In genomic region chr16:65547799-65548446, GRCh38 we compare ENCODE assay signal across 11 cellular contexts.
DNase-seq lines count a peak whose midpoint lies in the region; ATAC-seq and TF ChIP-seq lines count a peak whose summit lies in the region.
"Had no signal": no experiment of that assay in that cellular context is flagged by ENCODE, and none has a peak within 500 bp of the region (broad histone marks: within the 10 kb centered on the region; RNA-seq: fewer than 3 reads in every experiment).

No MANE protein-coding gene starts in this region.

- no peaks in the 10 kb centered on the region for H3K27me3 ChIP-seq in HUES6 (ENCODE audit: control insufficient read depth, insufficient read depth, low read length)
- H3K27me3 ChIP-seq: gastrocnemius medialis, tibial artery had no signal

- ATAC-seq in GM18517 (IDR thresholded peaks at IDR 0.05; ENCODE audit: unreplicated experiment), result no peak
- ATAC-seq in activated T-helper 17 cell treated with anti-CD3 and anti-CD28 coated beads, Interleukin-2, amount 50 U/mL, for 72 hours (replicated peaks), result no peak
- ATAC-seq: gastrocnemius medialis had no signal

- H3K4me1 Mint-ChIP-seq in activated T-helper 17 cell treated with anti-CD3 and anti-CD28 coated beads, Interleukin-2, amount 50 U/mL, for 72 hours, result no peaks in the 10 kb centered on the region

- H3K4me1 ChIP-seq in HUES6 (ENCODE audit: control insufficient read depth, insufficient read depth, low read length), result peaks cover 29% of the 10 kb centered on the region
- H3K4me1 ChIP-seq: gastrocnemius medialis had no signal

- no peaks in the 10 kb centered on the region for H3K27me3 Mint-ChIP-seq in activated T-helper 17 cell treated with anti-CD3 and anti-CD28 coated beads, Interleukin-2, amount 50 U/mL, for 72 hours

- no peak for TF ChIP-seq CTCF in cardiac fibroblast (IDR thresholded peaks at IDR 0.05; ENCODE audit: low read depth, low read length)

- H3K27ac ChIP-seq in HUES6 (ENCODE audit: low read depth, low read length), result peak overlapping the region; percentile 78; the same call in 1 of the 2 replicates
- H3K27ac ChIP-seq: gastrocnemius medialis, tibial artery had no signal

- H3K27ac Mint-ChIP-seq in activated T-helper 17 cell treated with anti-CD3 and anti-CD28 coated beads, Interleukin-2, amount 50 U/mL, for 72 hours, result no peak overlapping the region

- DNase-seq in A172 (ENCODE audit: low spot score) (peak; percentile 76), cardiac fibroblast (ENCODE audit: low read depth in 2 of 2) (peak; percentile 86 to 98), left kidney (ENCODE audit: low read depth, low spot score) (peak; percentile 21), DMS53 treated with DMSO at 0.1 percent for 48 hours (lab: John Stamatoyannopoulos, UW; ENCODE audit: unreplicated experiment) (no peak)
- DNase-seq in stimulated activated CD4-positive, alpha-beta T cell treated with anti-CD3 and anti-CD28 coated beads, Interleukin-4, amount 100 ng/mL, for 1 hour, result no peak
- DNase-seq: gastrocnemius medialis, SHP77, tibial artery had no signal

- H3K36me3 Mint-ChIP-seq in activated T-helper 17 cell treated with anti-CD3 and anti-CD28 coated beads, Interleukin-2, amount 50 U/mL, for 72 hours (ENCODE audit: low read depth), result no peaks in the 10 kb centered on the region

- H3K9me3 Mint-ChIP-seq in activated T-helper 17 cell treated with anti-CD3 and anti-CD28 coated beads, Interleukin-2, amount 50 U/mL, for 72 hours, result peaks cover 4% of the 10 kb centered on the region

- H3K9me3 ChIP-seq in HUES6 (ENCODE audit: control insufficient read depth, insufficient read depth, low read depth, low read length), result peaks cover 12% of the 10 kb centered on the region
- H3K9me3 ChIP-seq: gastrocnemius medialis had no signal

- H3K9ac ChIP-seq in HUES6 (ENCODE audit: low read length), result peak overlapping the region; percentile 64

- no peak overlapping the region for H3K4me3 Mint-ChIP-seq in activated T-helper 17 cell treated with anti-CD3 and anti-CD28 coated beads, Interleukin-2, amount 50 U/mL, for 72 hours

- H3K4me3 ChIP-seq in HUES6 (ENCODE audit: low read depth, low read length), result peak overlapping the region; percentile 3; the same call in 1 of the 2 replicates
- H3K4me3 ChIP-seq in cardiac fibroblast (replicated peaks in 1 of 2; ENCODE audit: low read depth in 2 of 2, low read length in 2 of 2), result no peak overlapping the region
- H3K4me3 ChIP-seq: gastrocnemius medialis, tibial artery had no signal

- H3K36me3 ChIP-seq in HUES6 (ENCODE audit: control insufficient read depth, insufficient read depth, low read length), result no peaks in the 10 kb centered on the region
- H3K36me3 ChIP-seq: gastrocnemius medialis, tibial artery had no signal

Comparison
In these comparisons a context has a peak if more than half of its experiments do, and no peak if none do; other contexts are left out.
1. DNase-seq: peak in A172 (single experiment), cardiac fibroblast (2 of 2) and left kidney (single experiment); none in DMS53 treated with DMSO at 0.1 percent for 48 hours (single experiment) and stimulated activated CD4-positive, alpha-beta T cell treated with anti-CD3 and anti-CD28 coated beads, Interleukin-4, amount 100 ng/mL, for 1 hour (single experiment).